Comparison of ENCODE assay signal across 9 cellular contexts in the genomic region with DNA sequence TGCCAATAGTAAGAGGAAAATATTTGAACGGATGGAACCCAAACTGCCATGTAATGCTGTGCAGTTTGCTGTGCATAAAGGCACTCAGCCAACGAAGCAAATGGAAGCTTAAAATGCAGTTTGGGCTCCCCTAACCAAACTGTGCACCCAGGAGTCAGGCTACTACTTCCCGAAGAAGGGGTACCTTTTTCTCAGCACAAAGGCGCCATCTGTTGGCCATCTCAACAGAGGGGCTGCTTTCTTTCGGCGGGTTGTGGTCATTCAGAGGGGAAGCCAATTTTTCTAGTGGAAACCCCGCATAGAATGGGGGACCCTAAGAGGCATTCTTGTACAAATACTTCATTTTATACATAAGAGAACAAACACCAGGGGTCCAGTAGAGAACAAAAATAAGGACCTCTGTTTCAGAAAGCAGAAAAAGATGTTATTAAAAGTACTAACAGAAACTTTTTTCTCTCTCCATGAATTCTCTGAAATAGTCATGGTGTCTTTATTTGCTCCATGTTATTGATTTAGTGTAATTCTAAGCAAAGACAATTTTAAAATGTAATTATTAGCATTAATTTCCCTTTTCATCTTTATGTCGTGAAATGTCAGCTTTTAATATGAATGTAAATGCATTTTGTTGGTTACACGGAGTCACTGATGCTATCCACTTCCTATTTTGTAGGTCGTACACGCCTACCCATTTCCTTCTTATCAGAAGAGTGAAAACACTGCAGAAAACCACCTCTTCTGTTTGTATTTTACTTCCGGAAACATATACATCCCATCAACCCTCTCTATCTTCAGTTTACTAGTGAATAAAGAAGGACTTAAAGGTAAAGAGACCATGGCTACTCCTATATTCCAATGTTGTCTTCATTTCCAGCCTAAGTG.
A peak's percentile ranks its signal among the peaks of the same experiment; 100 is the strongest.
DNase-seq lines count a peak whose midpoint lies in the region; ATAC-seq, FAIRE-seq and TF ChIP-seq lines count a peak whose summit lies in the region.
"Had no signal": no experiment of that assay in that cellular context is flagged by ENCODE, and none has a peak within 500 bp of the region (broad histone marks: within the 10 kb centered on the region; RNA-seq: fewer than 3 reads in every experiment).

No MANE protein-coding gene starts in this region.

- no peak overlapping the region for H3K56ac ChIP-seq in H1 (replicated peaks; ENCODE audit: insufficient read length, low read depth, low read length)

- 54% methylated on average over 12 of the region's 12 CpGs; no CpG with 5 or more reads in 1 of the 2 experiments for WGBS in H1 (ENCODE audit: extremely low coverage in 1 of 2, insufficient coverage in 1 of 2, insufficient read length in 1 of 2, insufficient replicate concordance in 2 of 2, low coverage in 1 of 2, low lambda C conversion rate in 2 of 2, missing lambda C conversion rate in 1 of 2), 2 experiments

- POLR2A ChIA-PET in H1 (lab: Charles Lee; ENCODE audit: partially characterized antibody) = no interaction called here

- H3F3A ChIP-seq in OCI-LY1 (ENCODE audit: insufficient read depth, low read length) = no peaks in the 10 kb centered on the region

- no peak overlapping the region for H2BK15ac ChIP-seq in H1 (ENCODE audit: low read length)

- H2AFZ ChIP-seq in OCI-LY1 (ENCODE audit: low read length) (peak overlapping the region; percentile 80; the same call in 1 of the 2 replicates), H1 (ENCODE audit: low read length) (peak overlapping the region; percentile 62)

- H3K18ac ChIP-seq in H1 (ENCODE audit: extremely low read depth, low read length) = no peak overlapping the region

- H3K14ac ChIP-seq in H1 (ENCODE audit: insufficient read length) = no peak overlapping the region

- H3K36me3 ChIP-seq in OCI-LY1 (ENCODE audit: insufficient read depth, low read length) (no peaks in the 10 kb centered on the region), H1 (ENCODE audit: control insufficient read depth in 2 of 4, insufficient read depth in 4 of 4, low read length in 3 of 4) (no peaks in the 10 kb centered on the region)

- no peak overlapping the region for H3K4me3 ChIP-seq in OCI-LY1 (ENCODE audit: low read depth, low read length, poor library complexity, severe bottlenecking)
- no peak overlapping the region for H3K4me3 ChIP-seq in H1 (ENCODE audit: extremely low read depth in 1 of 4, insufficient read depth in 2 of 4, low read depth in 3 of 4, low read length in 4 of 4)

- H3K36me3 Mint-ChIP-seq in Calu3 (ENCODE audit: insufficient read depth, unreplicated experiment) = no peaks in the 10 kb centered on the region
- peaks cover 3% of the 10 kb centered on the region for H3K36me3 Mint-ChIP-seq in effector memory CD8-positive, alpha-beta T cell (ENCODE audit: insufficient read depth)
- H3K36me3 Mint-ChIP-seq: IgD-negative memory B cell had no signal

- intact Hi-C loops in Calu3 (cut with micrococcal nuclease; ENCODE audit: unreplicated experiment) = loop anchor here (1.0 to 10.0 kb wide), 4 partner anchors 458 to 1288 kb away; partner anchors contain the start of gene KCNJ2

- no peak for TF ChIP-seq EP300 in H1 (IDR thresholded peaks at IDR 0.05; ENCODE audit: borderline replicate concordance in 1 of 2, low read depth in 2 of 2, low read length in 2 of 2)

- H3K4me2 ChIP-seq in OCI-LY1 (ENCODE audit: low read length) (peak overlapping the region; percentile 40), H1 (ENCODE audit: insufficient read depth in 1 of 2, low read depth in 2 of 2, low read length in 2 of 2) (no peak overlapping the region)

- no peak for TF ChIP-seq POLR2A in H1 (IDR thresholded peaks at IDR 0.05; ENCODE audit: control extremely low read depth in 1 of 2, low read depth in 2 of 2, low read length in 2 of 2)

- no peaks in the 10 kb centered on the region for H3K79me1 ChIP-seq in H1 (ENCODE audit: low read depth, low read length)

- no peaks in the 10 kb centered on the region for H3K9me2 ChIP-seq in OCI-LY1 (ENCODE audit: low read depth, low read length)

- H2BK12ac ChIP-seq in H1 (ENCODE audit: low read depth, low read length) = no peak overlapping the region

- H3K79me2 ChIP-seq in OCI-LY1 (ENCODE audit: insufficient read depth, low read length) (no peaks in the 10 kb centered on the region), H1 (ENCODE audit: control insufficient read depth in 1 of 2, insufficient read depth in 2 of 2, low read length in 2 of 2) (no peaks in the 10 kb centered on the region)

- H4K20me1 ChIP-seq in OCI-LY1 (ENCODE audit: insufficient read depth, low read length) (no peaks in the 10 kb centered on the region), H1 (replicated peaks in 1 of 2; ENCODE audit: control insufficient read depth in 1 of 2, insufficient read depth in 2 of 2, low read length in 2 of 2) (no peaks in the 10 kb centered on the region)

- H3K9me3 ChIP-seq in OCI-LY1 (ENCODE audit: low read length) (no peaks in the 10 kb centered on the region), H1 (ENCODE audit: insufficient read depth in 2 of 2, low read depth in 1 of 2, low read length in 1 of 2) (no peaks in the 10 kb centered on the region)

- no peak overlapping the region for H3K23ac ChIP-seq in H1 (ENCODE audit: insufficient read length)

- H3K9ac ChIP-seq in OCI-LY1 (ENCODE audit: low read length) (no peak overlapping the region), H1 (replicated peaks in 1 of 4; ENCODE audit: extremely low read depth in 1 of 4, low read depth in 3 of 4, low read length in 3 of 4) (no peak overlapping the region)

- H3K4me1 ChIP-seq in OCI-LY1 (ENCODE audit: insufficient read depth, low read length, severe bottlenecking) = peaks cover 7% of the 10 kb centered on the region
- no peaks in the 10 kb centered on the region for H3K4me1 ChIP-seq in H1 (replicated peaks in 1 of 4; ENCODE audit: control insufficient read depth in 3 of 4, insufficient read depth in 4 of 4, low read length in 3 of 4)

- H3K4ac ChIP-seq in H1 (replicated peaks; ENCODE audit: insufficient read length, low read depth, low read length) = no peak overlapping the region

- no peak overlapping the region for H2BK5ac ChIP-seq in H1 (ENCODE audit: low read depth, low read length)

- peak; percentile 29 for TF ChIP-seq CTCF in Calu3 (IDR thresholded peaks at IDR 0.05; ENCODE audit: unreplicated experiment)
- peak; percentile 78 for TF ChIP-seq CTCF in OCI-LY1 (IDR thresholded peaks at IDR 0.05; ENCODE audit: low read length)
- TF ChIP-seq CTCF in H1 (IDR thresholded peaks at IDR 0.05; ENCODE audit: control extremely low read depth in 1 of 3, insufficient read depth in 1 of 3, low read depth in 1 of 3, low read length in 3 of 3) = peak; percentile 74 to 81 (median 75)

- FAIRE-seq in HTR-8/SVneo (lab: Jason Lieb, UNC) (no peak), H1 (lab: Jason Lieb, UNC) (peak; percentile 92)

- H2AK5ac ChIP-seq in H1 (ENCODE audit: low read depth, low read length) = no peak overlapping the region

- no TSS peak for BruUV-seq in Calu3 (replicated peaks; lab: Mats Ljungman, UMichigan)

- H4K5ac ChIP-seq in H1 (ENCODE audit: insufficient read length, low read depth, low read length) = no peak overlapping the region

- H3K27me3 Mint-ChIP-seq in Calu3 (ENCODE audit: unreplicated experiment) = peaks cover under 1% of the 10 kb centered on the region
- H3K27me3 Mint-ChIP-seq in effector memory CD8-positive, alpha-beta T cell = no peaks in the 10 kb centered on the region
- H3K27me3 Mint-ChIP-seq: IgD-negative memory B cell had no signal

- no peak overlapping the region for H2BK20ac ChIP-seq in H1 (ENCODE audit: low read length)

- no peak overlapping the region for H3K4me3 Mint-ChIP-seq in Calu3 (ENCODE audit: low read depth, unreplicated experiment)
- H3K4me3 Mint-ChIP-seq in effector memory CD8-positive, alpha-beta T cell = no peak overlapping the region

- no peak overlapping the region for H3K27ac Mint-ChIP-seq in Calu3 (ENCODE audit: unreplicated experiment)
- H3K27ac Mint-ChIP-seq in effector memory CD8-positive, alpha-beta T cell = no peak overlapping the region
- H3K27ac Mint-ChIP-seq: IgD-negative memory B cell had no signal

- TF ChIP-seq RAD21 in H1 (IDR thresholded peaks at IDR 0.05 in 1 of 2, conservative IDR thresholded peaks at IDR 0.05 in 1 of 2; ENCODE audit: low read depth in 2 of 2, low read length in 2 of 2) = peak; percentile 92 to 93

- H3K4me1 Mint-ChIP-seq in Calu3 (ENCODE audit: low read depth, unreplicated experiment) = no peaks in the 10 kb centered on the region
- H3K4me1 Mint-ChIP-seq in effector memory CD8-positive, alpha-beta T cell (ENCODE audit: low read depth in 2 of 2) = peaks cover 0 to 5% of the 10 kb centered on the region in 2 donors
- H3K4me1 Mint-ChIP-seq: IgD-negative memory B cell had no signal

- CTCF ChIA-PET in Calu3 (lab: Charles Lee) (no interaction called here), H1 (lab: Charles Lee; ENCODE audit: partially characterized antibody) (interaction anchor here (0.6 to 1.9 kb wide), 11 partner anchors 9 to 1802 kb away, joined by 3 to 9 read pairs (median 3); no protein-coding TSS in a partner anchor)

- peak; percentile 58 for DNase-seq in Calu3
- DNase-seq in HTR-8/SVneo (ENCODE audit: insufficient read length, low spot score) = peak; percentile 38
- peak; percentile 21 to 81 for DNase-seq in H1 (ENCODE audit: low read depth in 1 of 2, low spot score in 2 of 2)
- peak; percentile 40 for DNase-seq in mucosa of gallbladder (ENCODE audit: low spot score)
- no peak for DNase-seq in effector memory CD8-positive, alpha-beta T cell
- no peak for DNase-seq in HT-29 (ENCODE audit: low spot score)

- ATAC-seq in effector memory CD8-positive, alpha-beta T cell (replicated peaks) = no peak
- no peak for ATAC-seq in HG03108 (IDR thresholded peaks at IDR 0.05; ENCODE audit: unreplicated experiment)

- no peak overlapping the region for H4K91ac ChIP-seq in H1 (replicated peaks; ENCODE audit: insufficient read length, low read length)

- H2BK120ac ChIP-seq in H1 (replicated peaks; ENCODE audit: low read depth, low read length) = no peak overlapping the region

- H3K9me3 Mint-ChIP-seq in Calu3 (ENCODE audit: low read depth, unreplicated experiment) = peaks cover 3% of the 10 kb centered on the region
- H3K9me3 Mint-ChIP-seq in effector memory CD8-positive, alpha-beta T cell = peaks cover 0 to 5% of the 10 kb centered on the region in 2 donors

- H3K27me3 ChIP-seq in OCI-LY1 (ENCODE audit: insufficient read depth, low read length) (no peaks in the 10 kb centered on the region), H1 (replicated peaks in 1 of 4; ENCODE audit: control insufficient read depth in 3 of 4, extremely low read depth in 1 of 4, insufficient read depth in 3 of 4, low read length in 3 of 4) (no peaks in the 10 kb centered on the region)

- no peak overlapping the region for H3K27ac ChIP-seq in OCI-LY1 (ENCODE audit: low read depth, low read length, poor library complexity, severe bottlenecking)
- no peak overlapping the region for H3K27ac ChIP-seq in H1 (ENCODE audit: low read depth, low read length)

- H3K23me2 ChIP-seq in H1 (ENCODE audit: low read depth, low read length) = no peaks in the 10 kb centered on the region; the same call in 1 of the 2 replicates

- no peak overlapping the region for H4K8ac ChIP-seq in H1 (ENCODE audit: extremely low read depth, insufficient read depth, low read length)

TF ChIP-seq in H1, 55 proteins besides CTCF, POLR2A, EP300 and RAD21 (continues in another document):
- no peak for TF ChIP-seq RXRA (IDR thresholded peaks at IDR 0.05; ENCODE audit: insufficient read depth, low read depth, low read length)
- TF ChIP-seq CTBP2 (IDR thresholded peaks at IDR 0.05; ENCODE audit: borderline replicate concordance, insufficient read depth, insufficient read length, low read length) = no peak
- no peak for TF ChIP-seq CEBPB (IDR thresholded peaks at IDR 0.05; ENCODE audit: low read depth, low read length)

Comparison
In these comparisons a context has a peak if more than half of its experiments do, and no peak if none do; other contexts are left out.
1. DNase-seq: peak in Calu3 (single experiment), HTR-8/SVneo (single experiment), H1 (2 of 2) and mucosa of gallbladder (single experiment); none in effector memory CD8-positive, alpha-beta T cell (0 of 3) and HT-29 (single experiment).
2. Peak in every context shown above with its lines, with median percentiles within 50 percentile points of each other: CTCF ChIP-seq.